Comparison of ENCODE assay signal across 27 cellular contexts in the genomic region with DNA sequence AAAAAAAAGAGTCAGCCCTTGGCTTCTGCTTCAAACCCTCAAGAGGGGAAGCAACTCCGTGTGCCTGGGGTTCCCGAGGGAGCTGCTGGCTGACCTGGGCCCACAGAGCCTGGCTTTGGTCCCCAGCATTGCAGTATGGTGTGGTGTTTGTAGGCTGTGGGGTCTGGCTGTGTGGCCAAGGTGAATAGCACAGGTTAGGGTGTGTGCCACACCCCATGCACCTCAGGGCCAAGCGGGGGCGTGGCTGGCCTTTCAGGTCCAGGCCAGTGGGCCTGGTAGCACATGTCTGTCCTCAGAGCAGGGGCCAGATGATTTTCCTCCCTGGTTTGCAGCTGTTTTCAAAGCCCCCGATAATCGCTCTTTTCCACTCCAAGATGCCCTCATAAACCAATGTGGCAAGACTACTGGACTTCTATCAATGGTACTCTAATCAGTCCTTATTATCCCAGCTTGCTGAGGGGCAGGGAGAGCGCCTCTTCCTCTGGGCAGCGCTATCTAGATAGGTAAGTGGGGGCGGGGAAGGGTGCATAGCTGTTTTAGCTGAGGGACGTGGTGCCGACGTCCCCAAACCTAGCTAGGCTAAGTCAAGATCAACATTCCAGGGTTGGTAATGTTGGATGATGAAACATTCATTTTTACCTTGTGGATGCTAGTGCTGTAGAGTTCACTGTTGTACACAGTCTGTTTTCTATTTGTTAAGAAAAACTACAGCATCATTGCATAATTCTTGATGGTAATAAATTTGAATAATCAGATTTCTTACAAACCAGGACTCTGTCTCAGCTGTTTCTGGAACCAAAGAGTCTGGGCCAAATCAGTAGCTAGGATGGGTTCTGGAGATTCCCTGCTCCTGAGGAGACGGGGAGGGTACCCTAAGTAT. TPM values are rescaled to one million over a fixed set of nuclear protein-coding genes. Genes with fewer than 3 reads are reported as not detected.
DNase-seq lines count a peak whose midpoint lies in the region; ATAC-seq and TF ChIP-seq lines count a peak whose summit lies in the region.
"Had no signal": no experiment of that assay in that cellular context is flagged by ENCODE, and none has a peak within 500 bp of the region (broad histone marks: within the 10 kb centered on the region; RNA-seq: fewer than 3 reads in every experiment).

No MANE protein-coding gene starts in this region.

- no peaks in the 10 kb centered on the region for H3K9me3 ChIP-seq in BLaER1 treated with 17β-estradiol and CSF1 and Interleukin-3, amounts not matched to agents 10 nM and 100 nM (replicated peaks in 1 of 11)
- H3K9me3 ChIP-seq in PC-9 (ENCODE audit: insufficient read depth, low read depth): no peaks in the 10 kb centered on the region
- H3K9me3 ChIP-seq: ascending aorta, Peyer's patch had no signal

- no peaks in the 10 kb centered on the region for H3K79me2 ChIP-seq in PC-9 (ENCODE audit: low read depth)
- H3K79me2 ChIP-seq: hepatocyte had no signal

- TSS peak; percentile 59 for BruUV-seq in PC-9 (replicated peaks; lab: Mats Ljungman, UMichigan)

- no peak overlapping the region; a peak in 1 of 22 replicates for H3K9ac ChIP-seq in BLaER1 treated with 17β-estradiol and CSF1 and Interleukin-3, amounts not matched to agents 10 nM and 100 nM

- H3K27ac ChIP-seq in BLaER1 treated with 17β-estradiol and CSF1 and Interleukin-3, amounts not matched to agents 10 nM and 100 nM: no peak overlapping the region
- no peak overlapping the region for H3K27ac ChIP-seq in PC-9
- H3K27ac ChIP-seq: ascending aorta, C4-2B, hepatocyte, Peyer's patch had no signal

- intact Hi-C loops in PC-9 (cut with micrococcal nuclease; ENCODE audit: unreplicated experiment): no loop called here
- intact Hi-C loops in posterior vena cava (cut with DNase I): no loop called here
- intact Hi-C loops in activated CD4-positive, alpha-beta T cell treated with anti-CD3 and anti-CD28 coated beads for 36 hours (cut with DNase I, micrococcal nuclease): no loop called here

- peak overlapping the region in 9 of 11 experiments; percentile 5 to 49 (median 35); a peak in 10 of 22 replicates for H3K4me2 ChIP-seq in BLaER1 treated with 17β-estradiol and CSF1 and Interleukin-3, amounts not matched to agents 10 nM and 100 nM
- no peak overlapping the region for H3K4me2 ChIP-seq in PC-9
- H3K4me2 ChIP-seq: hepatocyte had no signal

- H2AFZ ChIP-seq in PC-9: no peak overlapping the region
- H2AFZ ChIP-seq: hepatocyte had no signal

- H3K4me3 Mint-ChIP-seq in activated CD4-positive, alpha-beta T cell treated with anti-CD3 and anti-CD28 coated beads for 36 hours: no peak overlapping the region
- no peak overlapping the region for H3K4me3 Mint-ChIP-seq in naive thymus-derived CD8-positive, alpha-beta T cell
- H3K4me3 Mint-ChIP-seq: activated CD8-positive, alpha-beta memory T cell treated with anti-CD3 and anti-CD28 coated beads, Interleukin-2, amount 10 ng/mL, durations not matched to agents 7 days and 5 days; activated naive CD4-positive, alpha-beta T cell treated with anti-CD3 and anti-CD28 coated beads, Interleukin-2, amount 50 U/mL, for 24 hours; memory B cell; WTC11 had no signal

- H3K36me3 Mint-ChIP-seq in activated CD4-positive, alpha-beta T cell treated with anti-CD3 and anti-CD28 coated beads for 36 hours (ENCODE audit: low read depth): no peaks in the 10 kb centered on the region
- H3K36me3 Mint-ChIP-seq in naive thymus-derived CD8-positive, alpha-beta T cell: no peaks in the 10 kb centered on the region
- H3K36me3 Mint-ChIP-seq: activated CD8-positive, alpha-beta memory T cell treated with anti-CD3 and anti-CD28 coated beads, Interleukin-2, amount 10 ng/mL, durations not matched to agents 7 days and 5 days; activated naive CD4-positive, alpha-beta T cell treated with anti-CD3 and anti-CD28 coated beads, Interleukin-2, amount 50 U/mL, for 24 hours; memory B cell had no signal

- H3K4me3 ChIP-seq in BLaER1 treated with 17β-estradiol and CSF1 and Interleukin-3, amounts not matched to agents 10 nM and 100 nM: no peak overlapping the region
- H3K4me3 ChIP-seq in PC-9: no peak overlapping the region
- H3K4me3 ChIP-seq: ascending aorta, GM12878, hepatocyte, Peyer's patch had no signal

- peaks cover 7 to 14% (median 13%) of the 10 kb centered on the region in 10 experiments; a peak in 18 of 20 replicates for H3K4me1 ChIP-seq in BLaER1 treated with 17β-estradiol and CSF1 and Interleukin-3, amounts not matched to agents 10 nM and 100 nM
- no peaks in the 10 kb centered on the region for H3K4me1 ChIP-seq in PC-9 (replicated peaks; ENCODE audit: insufficient read depth)
- H3K4me1 ChIP-seq: ascending aorta, Peyer's patch had no signal

- H3K27me3 ChIP-seq in BLaER1 treated with 17β-estradiol and CSF1 and Interleukin-3, amounts not matched to agents 10 nM and 100 nM: no peaks in the 10 kb centered on the region
- no peaks in the 10 kb centered on the region for H3K27me3 ChIP-seq in PC-9 (ENCODE audit: insufficient read depth, low read depth)
- H3K27me3 ChIP-seq: ascending aorta, hepatocyte, Peyer's patch had no signal

- no peaks in the 10 kb centered on the region for H3K4me1 Mint-ChIP-seq in activated CD4-positive, alpha-beta T cell treated with anti-CD3 and anti-CD28 coated beads for 36 hours
- peaks cover 0 to 2% (median 0%) of the 10 kb centered on the region in 4 donors for H3K4me1 Mint-ChIP-seq in naive thymus-derived CD8-positive, alpha-beta T cell
- H3K4me1 Mint-ChIP-seq: activated CD8-positive, alpha-beta memory T cell treated with anti-CD3 and anti-CD28 coated beads, Interleukin-2, amount 10 ng/mL, durations not matched to agents 7 days and 5 days; activated naive CD4-positive, alpha-beta T cell treated with anti-CD3 and anti-CD28 coated beads, Interleukin-2, amount 50 U/mL, for 24 hours; memory B cell; WTC11 had no signal

- no peak for TF ChIP-seq CTCF in PC-9 (conservative IDR thresholded peaks at IDR 0.05)

- POLR2A ChIA-PET in PC-9 (lab: Charles Lee; ENCODE audit: unreplicated experiment): no interaction called here
- POLR2A ChIA-PET in activated CD4-positive, alpha-beta T cell treated with anti-CD3 and anti-CD28 coated beads for 36 hours (lab: Charles Lee): no interaction called here
- POLR2A ChIA-PET in naive thymus-derived CD8-positive, alpha-beta T cell (lab: Charles Lee): no interaction called here

- no peaks in the 10 kb centered on the region; the same call in none of the 2 replicates for H3F3A ChIP-seq in PC-9 (ENCODE audit: insufficient read depth, low read depth)

- ATAC-seq in activated CD4-positive, alpha-beta T cell treated with anti-CD3 and anti-CD28 coated beads for 36 hours: no peak
- no peak for ATAC-seq in HG02759 (IDR thresholded peaks at IDR 0.05; ENCODE audit: unreplicated experiment)
- ATAC-seq in HG03175 (IDR thresholded peaks at IDR 0.05; ENCODE audit: unreplicated experiment): no peak
- no peak for ATAC-seq in naive thymus-derived CD8-positive, alpha-beta T cell
- ATAC-seq: activated CD8-positive, alpha-beta memory T cell treated with anti-CD3 and anti-CD28 coated beads, Interleukin-2, amount 10 ng/mL, durations not matched to agents 7 days and 5 days; esophagus mucosa; GM12878; left cardiac atrium; WTC11 had no signal

- H3K27ac Mint-ChIP-seq in activated CD4-positive, alpha-beta T cell treated with anti-CD3 and anti-CD28 coated beads for 36 hours: no peak overlapping the region
- no peak overlapping the region for H3K27ac Mint-ChIP-seq in naive thymus-derived CD8-positive, alpha-beta T cell
- H3K27ac Mint-ChIP-seq: activated CD8-positive, alpha-beta memory T cell treated with anti-CD3 and anti-CD28 coated beads, Interleukin-2, amount 10 ng/mL, durations not matched to agents 7 days and 5 days; activated naive CD4-positive, alpha-beta T cell treated with anti-CD3 and anti-CD28 coated beads, Interleukin-2, amount 50 U/mL, for 24 hours; memory B cell; WTC11 had no signal

- CTCF ChIA-PET in PC-9 (lab: Charles Lee): interaction anchor here (0.5 to 0.7 kb wide), 2 partner anchors 234 to 288 kb away, joined by 3 read pairs; no protein-coding TSS in a partner anchor
- CTCF ChIA-PET in activated CD4-positive, alpha-beta T cell treated with anti-CD3 and anti-CD28 coated beads for 36 hours (lab: Charles Lee): interaction anchor here (0.5 to 0.6 kb wide), 2 partner anchors 335 to 1006 kb away, joined by 3 read pairs; no protein-coding TSS in a partner anchor

- H4K20me1 ChIP-seq in BLaER1 treated with 17β-estradiol and CSF1 and Interleukin-3, amounts not matched to agents 10 nM and 100 nM: no peaks in the 10 kb centered on the region; a peak in 2 of 22 replicates
- no peaks in the 10 kb centered on the region for H4K20me1 ChIP-seq in PC-9 (ENCODE audit: insufficient read depth)

- peaks cover 0 to 36% (median 20%) of the 10 kb centered on the region in 11 experiments; a peak in 10 of 22 replicates for H3K36me3 ChIP-seq in BLaER1 treated with 17β-estradiol and CSF1 and Interleukin-3, amounts not matched to agents 10 nM and 100 nM
- peaks cover 19% of the 10 kb centered on the region for H3K36me3 ChIP-seq in PC-9 (ENCODE audit: low read depth)

- DNase-seq in PC-9 (peak in 1 of 2 experiments; percentile 26), fibroblast of gingiva (ENCODE audit: low read depth) (peak; percentile 30), posterior vena cava (ENCODE audit: low spot score) (peak; percentile 22)
- DNase-seq in activated CD4-positive, alpha-beta T cell treated with anti-CD3 and anti-CD28 coated beads for 36 hours: no peak
- no peak for DNase-seq in naive thymus-derived CD8-positive, alpha-beta T cell
- DNase-seq: activated CD4-positive, alpha-beta T cell treated with anti-CD3 and anti-CD28 coated beads, Interleukin-2, amount 50 U/mL, for 1 hour; activated CD8-positive, alpha-beta memory T cell treated with anti-CD3 and anti-CD28 coated beads, Interleukin-2, amount 10 ng/mL, durations not matched to agents 7 days and 5 days; activated T-cell treated with anti-CD3 and anti-CD28 coated beads, Interleukin-2, amount 50 U/mL, for 48 hours; cortex of kidney; left cardiac atrium; NCI-H1105 treated with DMSO at 0.1 percent for 48 hours; NCI-H2029; NCI-H526; Peyer's patch; SIG-M5; trophoblast cell had no signal

- no peaks in the 10 kb centered on the region for H3K27me3 Mint-ChIP-seq in activated CD4-positive, alpha-beta T cell treated with anti-CD3 and anti-CD28 coated beads for 36 hours
- peaks cover 0 to 7% (median 4%) of the 10 kb centered on the region in 5 donors for H3K27me3 Mint-ChIP-seq in naive thymus-derived CD8-positive, alpha-beta T cell

- H3K9me2 ChIP-seq in PC-9 (ENCODE audit: insufficient read depth): no peaks in the 10 kb centered on the region

- no peaks in the 10 kb centered on the region for H3K9me3 Mint-ChIP-seq in activated CD4-positive, alpha-beta T cell treated with anti-CD3 and anti-CD28 coated beads for 36 hours (ENCODE audit: low read depth)
- H3K9me3 Mint-ChIP-seq in naive thymus-derived CD8-positive, alpha-beta T cell: no peaks in the 10 kb centered on the region
- H3K9me3 Mint-ChIP-seq: activated naive CD4-positive, alpha-beta T cell treated with anti-CD3 and anti-CD28 coated beads, Interleukin-2, amount 50 U/mL, for 24 hours; memory B cell; WTC11 had no signal

RNA-seq across cellular contexts. Expression of gene KDM4A, which starts 26.8 kb away (rescaled TPM):
- total RNA-seq in PC-9 (2021) (76.3 and 86.0 TPM in 2 replicates), posterior vena cava (10 to 100 TPM; 19.9 to 21.9 TPM)
- 10 to 100 TPM; 34.0 to 35.8 TPM for total RNA-seq in activated CD4-positive, alpha-beta T cell treated with anti-CD3 and anti-CD28 coated beads for 36 hours
- 10 to 100 TPM; 33.8 to 36.8 TPM for total RNA-seq in naive thymus-derived CD8-positive, alpha-beta T cell
- polyA plus RNA-seq in naive thymus-derived CD8-positive, alpha-beta T cell: 1 to 10 TPM; 4.2 to 8.2 (median 6.6) TPM

Comparison
In these comparisons a context has a peak if more than half of its experiments do, and no peak if none do; other contexts are left out.
1. DNase-seq: peak in fibroblast of gingiva (single experiment) and posterior vena cava (single experiment); none in activated CD4-positive, alpha-beta T cell treated with anti-CD3 and anti-CD28 coated beads for 36 hours (single experiment) and naive thymus-derived CD8-positive, alpha-beta T cell (0 of 10).